ENCODE assay signal across 10 cellular contexts in genomic region chr9:98099898-98100297, GRCh38. TPM values are rescaled to one million over a fixed set of nuclear protein-coding genes. Genes with fewer than 3 reads are reported as not detected.
DNase-seq lines count a peak whose midpoint lies in the region; ATAC-seq and TF ChIP-seq lines count a peak whose summit lies in the region.
"Had no signal": no experiment of that assay in that cellular context is flagged by ENCODE, and none has a peak within 500 bp of the region (broad histone marks: within the 10 kb centered on the region; RNA-seq: fewer than 3 reads in every experiment).

No MANE protein-coding gene starts in this region.

- CTCF ChIA-PET in activated CD8-positive, alpha-beta T cell treated with anti-CD3 and anti-CD28 coated beads for 36 hours (lab: Charles Lee) = interaction anchor here (1.1 to 2.1 kb wide), 2 partner anchors 19 to 25 kb away, joined by 3 to 6 read pairs; partner anchors contain the start of gene TRIM14

- intact Hi-C loops in activated CD8-positive, alpha-beta T cell treated with anti-CD3 and anti-CD28 coated beads for 36 hours (cut with micrococcal nuclease) = loop anchor here (10.0 kb wide), 1 partner anchor 165 kb away; no protein-coding TSS in a partner anchor
- intact Hi-C loops in mucosa of descending colon (cut with DNase I, micrococcal nuclease) = no loop called here

- H3K9me3 ChIP-seq in KOPT-K1 (ENCODE audit: insufficient read depth, low read length, poor library complexity, severe bottlenecking) = no peaks in the 10 kb centered on the region
- no peaks in the 10 kb centered on the region for H3K9me3 ChIP-seq in mucosa of descending colon
- no peaks in the 10 kb centered on the region for H3K9me3 ChIP-seq in SJCRH30 (replicated peaks)

- no peaks in the 10 kb centered on the region for H3K27me3 ChIP-seq in SJCRH30

- peaks cover 67% of the 10 kb centered on the region for H3K4me1 Mint-ChIP-seq in activated CD8-positive, alpha-beta T cell treated with anti-CD3 and anti-CD28 coated beads for 36 hours (ENCODE audit: low read depth)

- POLR2A ChIA-PET in activated CD8-positive, alpha-beta T cell treated with anti-CD3 and anti-CD28 coated beads for 36 hours (lab: Charles Lee) = interaction anchor here (1.0 kb wide), 1 partner anchor 9 kb away, joined by 4 read pairs; no protein-coding TSS in a partner anchor

- peaks cover 56% of the 10 kb centered on the region for H3K36me3 ChIP-seq in KOPT-K1 (ENCODE audit: insufficient read depth, low read length)
- H3K36me3 ChIP-seq in mucosa of descending colon (ENCODE audit: low read depth) = no peaks in the 10 kb centered on the region
- H3K36me3 ChIP-seq in SJCRH30 = no peaks in the 10 kb centered on the region

- H3K27ac ChIP-seq in KOPT-K1 (ENCODE audit: low read depth, low read length, poor library complexity, severe bottlenecking) (peak overlapping the region; percentile 99), SJCRH30 (no peak overlapping the region)

- H3K4me1 ChIP-seq in mucosa of descending colon (ENCODE audit: low read depth) (peaks cover 13% of the 10 kb centered on the region), SJCRH30 (no peaks in the 10 kb centered on the region)

- H3K4me3 ChIP-seq in mucosa of descending colon (no peak overlapping the region), SJCRH30 (no peak overlapping the region)

- H3K9me3 Mint-ChIP-seq in activated CD8-positive, alpha-beta T cell treated with anti-CD3 and anti-CD28 coated beads for 36 hours = no peaks in the 10 kb centered on the region

- H3K4me3 Mint-ChIP-seq in activated CD8-positive, alpha-beta T cell treated with anti-CD3 and anti-CD28 coated beads for 36 hours = peak overlapping the region; percentile 18

- peak; percentile 55 for DNase-seq in DMS153 treated with DMSO at 0.1 percent for 48 hours (lab: John Stamatoyannopoulos, UW; ENCODE audit: unreplicated experiment)
- DNase-seq in activated CD8-positive, alpha-beta T cell treated with anti-CD3 and anti-CD28 coated beads for 36 hours = no peak
- DNase-seq in mucosa of descending colon = no peak
- no peak for DNase-seq in SJCRH30
- no peak for DNase-seq in stimulated activated CD8-positive, alpha-beta memory T cell treated with anti-CD3 and anti-CD28 coated beads, Interleukin-4, amount 100 ng/mL, for 48 hours
- DNase-seq: activated CD4-positive, alpha-beta T cell treated with anti-CD3 and anti-CD28 coated beads, Interleukin-2, amount 50 U/mL, for 4 hours; left ventricle myocardium superior; MM.1S had no signal

- TF ChIP-seq CTCF in activated CD8-positive, alpha-beta T cell treated with anti-CD3 and anti-CD28 coated beads for 36 hours (IDR thresholded peaks at IDR 0.05) = no peak
- no peak for TF ChIP-seq CTCF in mucosa of descending colon (IDR thresholded peaks at IDR 0.05)

- no peaks in the 10 kb centered on the region for H3K27me3 Mint-ChIP-seq in activated CD8-positive, alpha-beta T cell treated with anti-CD3 and anti-CD28 coated beads for 36 hours

- H3K36me3 Mint-ChIP-seq in activated CD8-positive, alpha-beta T cell treated with anti-CD3 and anti-CD28 coated beads for 36 hours (ENCODE audit: low read depth) = peaks cover 50% of the 10 kb centered on the region

- ATAC-seq in activated CD8-positive, alpha-beta T cell treated with anti-CD3 and anti-CD28 coated beads for 36 hours = no peak
- ATAC-seq in mucosa of descending colon (peak; percentile 38), GM21515 (IDR thresholded peaks at IDR 0.05; ENCODE audit: unreplicated experiment) (no peak)
- ATAC-seq: left ventricle myocardium superior had no signal

- H3K27ac Mint-ChIP-seq in activated CD8-positive, alpha-beta T cell treated with anti-CD3 and anti-CD28 coated beads for 36 hours = peak overlapping the region; percentile 95

RNA-seq across cellular contexts. Expression of gene TRIM14, which starts 19.1 kb away (rescaled TPM):
- 10 to 100 TPM; 39.6 to 41.8 TPM for total RNA-seq in activated CD8-positive, alpha-beta T cell treated with anti-CD3 and anti-CD28 coated beads for 36 hours
- 10 to 100 TPM; 44.9 to 67.2 (median 55.6) TPM for total RNA-seq in mucosa of descending colon
- 0.22 and 0.30 TPM in 2 replicates for total RNA-seq in SJCRH30 (2014; rRNA removed; shearing (Covaris generic))

RNA-seq across cellular contexts. Expression of gene NANS, which starts 43.4 kb away (rescaled TPM):
- 10 to 100 TPM; 51.2 to 51.8 TPM for total RNA-seq in activated CD8-positive, alpha-beta T cell treated with anti-CD3 and anti-CD28 coated beads for 36 hours
- total RNA-seq in mucosa of descending colon = 100 to 1,000 TPM; 119 to 342 (median 206) TPM
- 56.0 and 60.4 TPM in 2 replicates for total RNA-seq in SJCRH30 (2014; rRNA removed; shearing (Covaris generic))

Comparison
In these comparisons a context has a peak if more than half of its experiments do, and no peak if none do; other contexts are left out.
1. RNA of gene TRIM14, which starts 19.1 kb away (total RNA-seq): 44.9 to 67.2 TPM in mucosa of descending colon and 39.6 to 41.8 TPM in activated CD8-positive, alpha-beta T cell treated with anti-CD3 and anti-CD28 coated beads for 36 hours; 0.22 to 0.30 TPM in SJCRH30; every median in the first group is over 10 times any median in the second.